ENCODE assay signal across 2 cellular contexts in genomic region chr15:74958320-74958907, GRCh38.
TF ChIP-seq lines count a peak whose summit lies in the region.

No MANE protein-coding gene starts in this region.

TF ChIP-seq in A549, 52 proteins besides CTCF, POLR2A, EP300 and RAD21 (continued from another document):
- TF ChIP-seq REST (IDR thresholded peaks at IDR 0.05), result no peak
- TF ChIP-seq EHMT2 (IDR thresholded peaks at IDR 0.05; ENCODE audit: low read depth), result no peak
- no peak for TF ChIP-seq PHF8 (IDR thresholded peaks at IDR 0.05; ENCODE audit: borderline replicate concordance, low read depth)
- TF ChIP-seq HMGXB4 (CRISPR knock-in tag; IDR thresholded peaks at IDR 0.05; ENCODE audit: borderline replicate concordance), result no peak
- TF ChIP-seq ATOH8 (CRISPR knock-in tag; IDR thresholded peaks at IDR 0.05; ENCODE audit: low read depth), result no peak
TF ChIP-seq in A549: peak in this region for 0.

TF ChIP-seq in GM23338, 12 proteins besides CTCF, POLR2A, EP300 and RAD21 (continued from another document):
- TF ChIP-seq REST (IDR thresholded peaks at IDR 0.05; ENCODE audit: unreplicated experiment), result no peak
